17 cellular contexts compared by ENCODE assay signal in the genomic region with DNA sequence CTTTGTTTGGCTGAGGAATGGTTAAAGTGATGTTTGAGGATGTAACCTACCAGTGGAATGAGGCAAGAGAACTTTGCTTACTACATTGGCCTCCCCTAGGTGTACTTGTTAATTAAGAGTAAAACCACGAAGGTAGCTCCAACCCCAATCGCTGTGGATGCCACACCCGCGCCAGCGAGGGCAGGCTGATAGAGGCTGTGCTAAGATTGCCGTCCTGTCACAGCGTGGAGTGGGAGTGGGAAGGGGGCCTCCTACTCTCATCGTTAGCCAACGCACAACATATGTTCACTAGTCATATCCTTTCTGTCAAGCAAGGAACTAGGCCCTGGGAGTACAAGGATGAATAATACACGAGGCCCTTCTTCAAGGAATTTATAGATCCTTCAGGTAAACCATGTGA.
"Had no signal": no experiment of that assay in that cellular context is flagged by ENCODE, and none has a peak within 500 bp of the region (broad histone marks: within the 10 kb centered on the region; RNA-seq: fewer than 3 reads in every experiment).

No MANE protein-coding gene starts in this region.

- H3K9me3 Mint-ChIP-seq: stimulated activated naive CD8-positive, alpha-beta T cell treated with anti-CD3 and anti-CD28 coated beads, Interleukin-15, amount 100 ng/mL, for 72 hours had no signal

- H3K27me3 ChIP-seq: heart left ventricle, SJSA1, testis, upper lobe of right lung had no signal

- H3K4me1 ChIP-seq: psoas muscle, testis, upper lobe of right lung had no signal

- H3K27ac ChIP-seq: coronary artery, heart left ventricle, psoas muscle, SJSA1, testis, upper lobe of right lung had no signal

- H3K4me3 ChIP-seq: coronary artery, heart left ventricle, mucosa of descending colon, psoas muscle, SJSA1, testis, upper lobe of right lung had no signal

- H3K36me3 Mint-ChIP-seq: WTC11 had no signal

- H3K9me3 ChIP-seq: mucosa of descending colon, psoas muscle, SJSA1, testis, upper lobe of right lung had no signal

- H3K27ac Mint-ChIP-seq: stimulated activated naive CD8-positive, alpha-beta T cell treated with anti-CD3 and anti-CD28 coated beads, Interleukin-15, amount 100 ng/mL, for 72 hours; WTC11 had no signal

- H3K4me3 Mint-ChIP-seq: natural killer cell treated with Interleukin-12 subunit alpha and Interleukin-12 subunit beta and Interleukin-15 and Interleukin-18, amount 100 ng/mL, for 72 hours; stimulated activated naive CD8-positive, alpha-beta T cell treated with anti-CD3 and anti-CD28 coated beads, Interleukin-15, amount 100 ng/mL, for 72 hours; WTC11 had no signal

- DNase-seq: effector CD4-positive, alpha-beta T cell; foreskin melanocyte; heart left ventricle; islet precursor cell; mammary epithelial cell; mucosa of descending colon; psoas muscle; stimulated activated CD4-positive, alpha-beta T cell treated with anti-CD3 and anti-CD28 coated beads, Interleukin-4, amount 100 ng/mL, for 24 hours; stimulated activated naive CD8-positive, alpha-beta T cell treated with anti-CD3 and anti-CD28 coated beads, Interleukin-15, amount 100 ng/mL, for 72 hours; testis; upper lobe of right lung had no signal

- H3K27me3 Mint-ChIP-seq: natural killer cell treated with Interleukin-12 subunit alpha and Interleukin-12 subunit beta and Interleukin-15 and Interleukin-18, amount 100 ng/mL, for 72 hours; stimulated activated naive CD8-positive, alpha-beta T cell treated with anti-CD3 and anti-CD28 coated beads, Interleukin-15, amount 100 ng/mL, for 72 hours had no signal

- ATAC-seq: heart left ventricle; left lobe of liver; mucosa of descending colon; natural killer cell treated with Interleukin-12 subunit alpha and Interleukin-12 subunit beta and Interleukin-15 and Interleukin-18, amount 100 ng/mL, for 72 hours; psoas muscle; sciatic nerve; stimulated activated naive CD8-positive, alpha-beta T cell treated with anti-CD3 and anti-CD28 coated beads, Interleukin-15, amount 100 ng/mL, for 72 hours; upper lobe of right lung; WTC11 had no signal

- H3K36me3 ChIP-seq: heart left ventricle, SJSA1, upper lobe of right lung had no signal
